In genomic region chr3:127763337-127763736, GRCh38 we compare ENCODE assay signal across 1 cellular context.
TF ChIP-seq lines count a peak whose summit lies in the region.

No MANE protein-coding gene starts in this region.

TF ChIP-seq in IMR-90, 13 proteins besides CTCF, POLR2A, EP300 and RAD21:
- TF ChIP-seq ELK1 (IDR thresholded peaks at IDR 0.05; ENCODE audit: borderline replicate concordance, low read depth, low read length) (no peak), MXI1 (IDR thresholded peaks at IDR 0.05; ENCODE audit: borderline replicate concordance, low read depth, low read length) (no peak), SMC3 (IDR thresholded peaks at IDR 0.05; ENCODE audit: low read depth, low read length) (no peak), USF2 (IDR thresholded peaks at IDR 0.05; ENCODE audit: low read depth, low read length) (no peak), FOS (IDR thresholded peaks at IDR 0.05; ENCODE audit: low read depth, low read length) (no peak), RCOR1 (IDR thresholded peaks at IDR 0.05; ENCODE audit: insufficient replicate concordance, low read length) (no peak), BHLHE40 (IDR thresholded peaks at IDR 0.05; ENCODE audit: low read depth, low read length) (no peak), MAFK (IDR thresholded peaks at IDR 0.05; ENCODE audit: low read depth, low read length) (no peak), MAZ (IDR thresholded peaks at IDR 0.05; ENCODE audit: borderline replicate concordance, low read depth, low read length) (no peak), CEBPB (IDR thresholded peaks at IDR 0.05; ENCODE audit: low read depth, low read length) (no peak), RFX5 (IDR thresholded peaks at IDR 0.05; ENCODE audit: low read depth, low read length) (no peak), NFE2L2 (IDR thresholded peaks at IDR 0.05; ENCODE audit: low read depth, low read length) (no peak)
